ENCODE assay signal across 10 cellular contexts in the genomic region with DNA sequence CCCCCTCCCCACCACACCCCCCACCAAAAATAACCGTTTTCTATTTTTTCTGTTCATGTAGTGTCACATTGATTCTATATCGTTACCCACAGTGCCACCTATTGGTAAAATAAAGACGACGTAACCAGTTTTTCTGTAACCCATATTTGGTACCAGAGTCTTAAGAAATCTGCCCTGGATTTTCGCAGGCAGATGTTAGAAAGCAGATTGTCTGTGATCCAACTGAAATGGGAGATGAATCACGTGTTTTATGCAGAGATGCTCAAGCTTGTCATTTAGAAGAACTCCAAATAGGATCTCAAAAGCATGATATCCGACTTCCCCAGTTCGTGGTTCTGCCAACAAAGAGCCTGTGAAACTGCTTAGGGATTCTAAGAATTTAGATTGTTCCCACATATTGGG.
DNase-seq lines count a peak whose midpoint lies in the region; ATAC-seq and TF ChIP-seq lines count a peak whose summit lies in the region.
"Had no signal": no experiment of that assay in that cellular context is flagged by ENCODE, and none has a peak within 500 bp of the region (broad histone marks: within the 10 kb centered on the region; RNA-seq: fewer than 3 reads in every experiment).

No MANE protein-coding gene starts in this region.

- H2AFZ ChIP-seq in PC-3 (ENCODE audit: low read length), result no peak overlapping the region

- no TSS peak for BruUV-seq in PC-3 (replicated peaks; lab: Mats Ljungman, UMichigan)

- peaks cover 16% of the 10 kb centered on the region for H3K4me1 ChIP-seq in PC-3 (ENCODE audit: insufficient read depth, low read length)

- no peaks in the 10 kb centered on the region for H3K27me3 Mint-ChIP-seq in nephron progenitor cell (ENCODE audit: low read depth, poor library complexity)

- peaks cover 4% of the 10 kb centered on the region for H3K4me1 Mint-ChIP-seq in nephron progenitor cell
- H3K4me1 Mint-ChIP-seq: central memory CD8-positive, alpha-beta T cell had no signal

- TF ChIP-seq CTCF in PC-3 (conservative IDR thresholded peaks at IDR 0.05; ENCODE audit: low read depth, low read length) (peak; percentile 94), nephron progenitor cell (IDR thresholded peaks at IDR 0.05) (peak; percentile 44)

- H3K9me3 ChIP-seq in PC-3 (ENCODE audit: low read length), result no peaks in the 10 kb centered on the region

- H3K27ac ChIP-seq in PC-3 (ENCODE audit: low read length), result no peak overlapping the region

- peaks cover 6% of the 10 kb centered on the region for H3K9me3 Mint-ChIP-seq in nephron progenitor cell
- H3K9me3 Mint-ChIP-seq: central memory CD8-positive, alpha-beta T cell; stimulated activated naive CD8-positive, alpha-beta T cell treated with anti-CD3 and anti-CD28 coated beads, Interleukin-15, Interleukin-2, amounts not matched to agents 100 ng/mL and 50 ng/mL, for 24 hours had no signal

- no peak overlapping the region for H3K9ac ChIP-seq in PC-3 (ENCODE audit: low read length)

- DNase-seq in Right ventricle myocardium inferior (ENCODE audit: missing footprints), result no peak
- no peak for DNase-seq in cardiac septum (ENCODE audit: low spot score)
- peak; percentile 89 for DNase-seq in PC-3
- peak; percentile 74 for DNase-seq in fibroblast of gingiva (ENCODE audit: low read depth)
- peak; percentile 10 for DNase-seq in nephron progenitor cell
- DNase-seq in NCI-H128 (lab: John Stamatoyannopoulos, UW; ENCODE audit: unreplicated experiment), result no peak

- H4K20me1 ChIP-seq in PC-3 (ENCODE audit: low read length), result no peaks in the 10 kb centered on the region

- H3K4me3 Mint-ChIP-seq in nephron progenitor cell, result no peak overlapping the region
- H3K4me3 Mint-ChIP-seq: central memory CD8-positive, alpha-beta T cell; stimulated activated naive CD8-positive, alpha-beta T cell treated with anti-CD3 and anti-CD28 coated beads, Interleukin-15, Interleukin-2, amounts not matched to agents 100 ng/mL and 50 ng/mL, for 24 hours had no signal

- H3K27ac Mint-ChIP-seq in nephron progenitor cell, result no peak overlapping the region
- H3K27ac Mint-ChIP-seq: stimulated activated naive CD8-positive, alpha-beta T cell treated with anti-CD3 and anti-CD28 coated beads, Interleukin-15, Interleukin-2, amounts not matched to agents 100 ng/mL and 50 ng/mL, for 24 hours had no signal

- no peaks in the 10 kb centered on the region for H3K36me3 ChIP-seq in PC-3 (ENCODE audit: low read depth, low read length)

- H3F3A ChIP-seq in PC-3 (ENCODE audit: low read length, unreplicated experiment), result no peaks in the 10 kb centered on the region

- no peaks in the 10 kb centered on the region for H3K79me2 ChIP-seq in PC-3 (ENCODE audit: low read length)

- H3K36me3 Mint-ChIP-seq in nephron progenitor cell (ENCODE audit: low read depth), result no peaks in the 10 kb centered on the region

- no peaks in the 10 kb centered on the region for H3K9me2 ChIP-seq in PC-3 (replicated peaks; ENCODE audit: low read length)

- intact Hi-C loops in Right ventricle myocardium inferior (cut with DNase I) (loop anchor here (5.0 kb wide), 3 partner anchors 413 to 948 kb away; no protein-coding TSS in a partner anchor), cardiac septum (cut with DNase I) (loop anchor here (10.0 kb wide), 1 partner anchor 254 kb away; no protein-coding TSS in a partner anchor), PC-3 (cut with micrococcal nuclease) (loop anchor here (1.0 to 10.0 kb wide), 9 partner anchors 44 to 960 kb away; a partner anchor contains a TSS)

- POLR2A ChIA-PET in PC-3 (lab: Charles Lee; ENCODE audit: unreplicated experiment), result no interaction called here

- CTCF ChIA-PET in PC-3 (lab: Charles Lee), result interaction anchor here (0.6 kb wide), 1 partner anchor 1076 kb away, joined by 3 read pairs; no protein-coding TSS in a partner anchor

- 0 out of 2 replicates have a peak overlapping the region, but pooled peaks have one; percentile 9 for H3K4me2 ChIP-seq in PC-3 (ENCODE audit: low read length)

- no peak overlapping the region for H3K4me3 ChIP-seq in PC-3 (ENCODE audit: low read length)

- peak; percentile 77 for ATAC-seq in Right ventricle myocardium inferior
- ATAC-seq in HG03159 (IDR thresholded peaks at IDR 0.05; ENCODE audit: unreplicated experiment), result peak; percentile 76
- peak; percentile 56 for ATAC-seq in PC-3
- ATAC-seq in GM18861 (IDR thresholded peaks at IDR 0.05; ENCODE audit: unreplicated experiment), result no peak

- peaks cover 8% of the 10 kb centered on the region for H3K27me3 ChIP-seq in PC-3 (ENCODE audit: low read length)

Comparison
In these comparisons a context has a peak if more than half of its experiments do, and no peak if none do; other contexts are left out.
1. DNase-seq: peak in PC-3 (single experiment), fibroblast of gingiva (single experiment) and nephron progenitor cell (single experiment); none in Right ventricle myocardium inferior (single experiment), cardiac septum (single experiment) and NCI-H128 (single experiment).